Comparison of ENCODE assay signal across 31 cellular contexts in the genomic region with DNA sequence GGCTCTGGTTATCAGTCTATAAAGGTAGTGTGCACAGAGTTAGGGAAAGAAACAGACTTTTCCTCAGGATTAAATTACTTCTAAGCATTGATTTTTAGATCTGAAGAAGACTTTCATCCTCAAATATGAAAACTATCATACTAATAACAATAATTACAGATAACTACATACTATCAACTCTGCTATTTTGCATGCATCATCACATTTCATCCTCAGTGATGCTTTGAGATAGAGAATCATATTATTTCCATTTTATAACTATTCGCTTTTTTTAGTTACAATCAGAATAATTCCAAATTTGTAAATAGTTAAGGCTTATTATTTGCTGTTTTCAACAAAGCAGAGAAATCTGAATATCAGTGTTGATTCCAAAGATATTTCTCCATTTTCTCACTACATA.
"Had no signal": no experiment of that assay in that cellular context is flagged by ENCODE, and none has a peak within 500 bp of the region (broad histone marks: within the 10 kb centered on the region; RNA-seq: fewer than 3 reads in every experiment).

No MANE protein-coding gene starts in this region.

- H3K36me3 ChIP-seq: neural progenitor cell, ovary, spleen, suprapubic skin, tibial artery, transverse colon, upper lobe of right lung, uterus had no signal

- H2AFZ ChIP-seq: neural progenitor cell, parathyroid adenoma had no signal

- ATAC-seq: naive thymus-derived CD8-positive, alpha-beta T cell; natural killer cell treated with Interleukin-12 subunit alpha and Interleukin-12 subunit beta and Interleukin-15 and Interleukin-18, amount 100 ng/mL, for 72 hours; psoas muscle; right cardiac atrium; sciatic nerve; stimulated activated memory B cell treated with anti-CD40 and anti-IgM and Interleukin-4, amounts not matched to agents 10 μg/mL and 1 μg/mL and 100 μg/mL, for 72 hours; stimulated activated naive CD8-positive, alpha-beta T cell treated with anti-CD3 and anti-CD28 coated beads, Interleukin-15, amount 100 ng/mL, for 72 hours; stimulated activated naive CD8-positive, alpha-beta T cell treated with anti-CD3 and anti-CD28 coated beads, Interleukin-15, Interleukin-2, amounts not matched to agents 100 U/mL and 50 U/mL, for 24 hours; upper lobe of right lung had no signal

- DNase-seq: naive thymus-derived CD8-positive, alpha-beta T cell; occipital lobe; ovary; posterior cingulate gyrus; psoas muscle; right cardiac atrium; spleen; stimulated activated CD4-positive, alpha-beta T cell treated with anti-CD3 and anti-CD28 coated beads, Interleukin-12 subunit alpha, Interleukin-12 subunit beta, amount 100 ng/mL, for 4 hours; stimulated activated CD4-positive, alpha-beta T cell treated with anti-CD3 and anti-CD28 coated beads, Interleukin-1b, Interleukin-23, amount 100 ng/mL, for 48 hours; stimulated activated CD4-positive, alpha-beta T cell treated with anti-CD3 and anti-CD28 coated beads, Interleukin-4, amount 100 ng/mL, for 1 hour; stimulated activated CD4-positive, alpha-beta T cell treated with anti-CD3 and anti-CD28 coated beads, Interleukin-4, amount 100 ng/mL, for 4 hours; stimulated activated CD8-positive, alpha-beta memory T cell treated with anti-CD3 and anti-CD28 coated beads, Interleukin-4, amount 100 ng/mL, for 48 hours; stimulated activated naive CD4-positive, alpha-beta T cell; stimulated activated naive CD8-positive, alpha-beta T cell treated with anti-CD3 and anti-CD28 coated beads, Interleukin-15, amount 100 ng/mL, for 72 hours; stimulated activated naive CD8-positive, alpha-beta T cell treated with anti-CD3 and anti-CD28 coated beads, Interleukin-15, Interleukin-2, amounts not matched to agents 100 U/mL and 50 U/mL, for 24 hours; substantia nigra; testis; tibial artery; transverse colon; upper lobe of right lung; uterus had no signal

- H3K27ac ChIP-seq: neural progenitor cell, ovary, parathyroid adenoma, psoas muscle, skin epidermis, spleen, suprapubic skin, testis, tibial artery, transverse colon, upper lobe of right lung, uterus had no signal

- H3K4me3 ChIP-seq: neural progenitor cell, ovary, psoas muscle, skin epidermis, smooth muscle cell, spleen, suprapubic skin, testis, tibial artery, transverse colon, upper lobe of right lung, uterus had no signal

- H3K27me3 ChIP-seq: neural progenitor cell, ovary, spleen, suprapubic skin, testis, tibial artery, transverse colon, upper lobe of right lung, uterus had no signal

- H3K4me1 Mint-ChIP-seq: stimulated activated memory B cell treated with anti-CD40 and anti-IgM and Interleukin-4, amounts not matched to agents 10 μg/mL and 1 μg/mL and 100 μg/mL, for 72 hours; stimulated activated naive CD8-positive, alpha-beta T cell treated with anti-CD3 and anti-CD28 coated beads, Interleukin-15, amount 100 ng/mL, for 72 hours had no signal

- H3K4me2 ChIP-seq: neural progenitor cell, smooth muscle cell had no signal

- H3K4me3 Mint-ChIP-seq: naive thymus-derived CD8-positive, alpha-beta T cell; natural killer cell treated with Interleukin-12 subunit alpha and Interleukin-12 subunit beta and Interleukin-15 and Interleukin-18, amount 100 ng/mL, for 72 hours; neural progenitor cell; stimulated activated memory B cell treated with anti-CD40 and anti-IgM and Interleukin-4, amounts not matched to agents 10 μg/mL and 1 μg/mL and 100 μg/mL, for 72 hours; stimulated activated naive CD8-positive, alpha-beta T cell treated with anti-CD3 and anti-CD28 coated beads, Interleukin-15, amount 100 ng/mL, for 72 hours; type B pancreatic cell had no signal

- H3K4me1 ChIP-seq: parathyroid adenoma, psoas muscle, spleen, suprapubic skin, testis, tibial artery, transverse colon, upper lobe of right lung, uterus had no signal

- H3K9ac ChIP-seq: neural progenitor cell, parathyroid adenoma had no signal

- H3K27me3 Mint-ChIP-seq: progenitor cell of endocrine pancreas; stimulated activated memory B cell treated with anti-CD40 and anti-IgM and Interleukin-4, amounts not matched to agents 10 μg/mL and 1 μg/mL and 100 μg/mL, for 72 hours; stimulated activated naive CD8-positive, alpha-beta T cell treated with anti-CD3 and anti-CD28 coated beads, Interleukin-15, amount 100 ng/mL, for 72 hours; type B pancreatic cell had no signal

- H3K9me3 Mint-ChIP-seq: neural progenitor cell; stimulated activated memory B cell treated with anti-CD40 and anti-IgM and Interleukin-4, amounts not matched to agents 10 μg/mL and 1 μg/mL and 100 μg/mL, for 72 hours had no signal

- H3K27ac Mint-ChIP-seq: naive thymus-derived CD8-positive, alpha-beta T cell; natural killer cell treated with Interleukin-12 subunit alpha and Interleukin-12 subunit beta and Interleukin-15 and Interleukin-18, amount 100 ng/mL, for 72 hours; neural progenitor cell; stimulated activated memory B cell treated with anti-CD40 and anti-IgM and Interleukin-4, amounts not matched to agents 10 μg/mL and 1 μg/mL and 100 μg/mL, for 72 hours; stimulated activated naive CD8-positive, alpha-beta T cell treated with anti-CD3 and anti-CD28 coated beads, Interleukin-15, amount 100 ng/mL, for 72 hours; type B pancreatic cell had no signal

- H3K36me3 Mint-ChIP-seq: naive thymus-derived CD8-positive, alpha-beta T cell; natural killer cell treated with Interleukin-12 subunit alpha and Interleukin-12 subunit beta and Interleukin-15 and Interleukin-18, amount 100 ng/mL, for 72 hours; neural progenitor cell; stimulated activated memory B cell treated with anti-CD40 and anti-IgM and Interleukin-4, amounts not matched to agents 10 μg/mL and 1 μg/mL and 100 μg/mL, for 72 hours; type B pancreatic cell had no signal

- H3K9me3 ChIP-seq: ovary, psoas muscle, spleen, suprapubic skin, testis, tibial artery, transverse colon, upper lobe of right lung, uterus had no signal
